In the genomic region with DNA sequence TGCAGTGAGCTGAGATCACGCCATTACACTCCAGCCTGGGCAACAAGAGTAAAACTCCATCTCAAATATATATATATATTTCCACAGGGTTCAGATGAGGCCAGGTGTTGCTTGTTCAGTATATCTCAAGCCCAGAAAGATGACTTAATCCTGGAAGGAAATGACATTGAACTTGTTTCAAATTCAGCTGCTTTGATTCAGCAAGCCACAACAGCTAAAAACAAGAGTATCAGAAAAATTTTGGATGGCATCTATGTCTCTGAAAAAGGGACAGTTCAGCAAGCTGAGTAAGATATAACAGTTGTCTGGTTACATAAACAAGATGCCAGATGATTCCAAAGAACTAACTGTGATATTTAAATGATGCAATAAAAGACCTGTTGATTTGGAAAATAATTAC, we compare ENCODE assay signal across 29 cellular contexts.
"Had no signal": no experiment of that assay in that cellular context is flagged by ENCODE, and none has a peak within 500 bp of the region (broad histone marks: within the 10 kb centered on the region; RNA-seq: fewer than 3 reads in every experiment).

No MANE protein-coding gene starts in this region.

- FAIRE-seq: urothelium cell line had no signal

- H3K79me2 ChIP-seq: parathyroid adenoma had no signal

- H3K27me3 Mint-ChIP-seq: naive thymus-derived CD4-positive, alpha-beta T cell; progenitor cell of endocrine pancreas; stimulated activated naive B cell treated with anti-CD40 and anti-IgM and Interleukin-4, amounts not matched to agents 10 μg/mL and 1 μg/mL and 100 μg/mL, for 72 hours; stimulated activated naive CD8-positive, alpha-beta T cell treated with anti-CD3 and anti-CD28 coated beads, Interleukin-15, Interleukin-2, amounts not matched to agents 100 ng/mL and 50 ng/mL, for 24 hours had no signal

- H3K4me3 ChIP-seq: neural progenitor cell, ovary, psoas muscle, skin epidermis, smooth muscle cell, spleen, stomach, suprapubic skin, testis, tibial artery, transverse colon, upper lobe of left lung, vagina had no signal

- ATAC-seq: naive thymus-derived CD4-positive, alpha-beta T cell; natural killer cell; psoas muscle; right cardiac atrium; sciatic nerve; stimulated activated effector memory CD8-positive, alpha-beta T cell treated with anti-CD3 and anti-CD28 coated beads, Interleukin-12 subunit alpha, Interleukin-12 subunit beta, amount 100 ng/mL, for 72 hours; stimulated activated naive B cell treated with anti-CD40 and anti-IgM and Interleukin-4, amounts not matched to agents 10 μg/mL and 1 μg/mL and 100 μg/mL, for 72 hours had no signal

- H3K27ac ChIP-seq: neural progenitor cell, ovary, parathyroid adenoma, psoas muscle, skin epidermis, spleen, stomach, suprapubic skin, testis, tibial artery, transverse colon, upper lobe of left lung, vagina had no signal

- H3K9ac ChIP-seq: neural progenitor cell, parathyroid adenoma had no signal

- H2AFZ ChIP-seq: neural progenitor cell, parathyroid adenoma had no signal

- H3K9me3 ChIP-seq: ovary, stomach, suprapubic skin, testis, tibial artery, transverse colon, upper lobe of left lung, vagina had no signal

- H3K4me1 Mint-ChIP-seq: naive thymus-derived CD4-positive, alpha-beta T cell; natural killer cell; nephron; stimulated activated effector memory CD8-positive, alpha-beta T cell treated with anti-CD3 and anti-CD28 coated beads, Interleukin-12 subunit alpha, Interleukin-12 subunit beta, amount 100 ng/mL, for 72 hours; stimulated activated naive B cell treated with anti-CD40 and anti-IgM and Interleukin-4, amounts not matched to agents 10 μg/mL and 1 μg/mL and 100 μg/mL, for 72 hours had no signal

- H3K27ac Mint-ChIP-seq: naive thymus-derived CD4-positive, alpha-beta T cell; natural killer cell; nephron; neural progenitor cell; progenitor cell of endocrine pancreas; stimulated activated effector memory CD8-positive, alpha-beta T cell treated with anti-CD3 and anti-CD28 coated beads, Interleukin-12 subunit alpha, Interleukin-12 subunit beta, amount 100 ng/mL, for 72 hours; stimulated activated naive B cell treated with anti-CD40 and anti-IgM and Interleukin-4, amounts not matched to agents 10 μg/mL and 1 μg/mL and 100 μg/mL, for 72 hours; stimulated activated naive CD8-positive, alpha-beta T cell treated with anti-CD3 and anti-CD28 coated beads, Interleukin-15, Interleukin-2, amounts not matched to agents 100 ng/mL and 50 ng/mL, for 24 hours had no signal

- H3K27me3 ChIP-seq: neural progenitor cell, ovary, spleen, stomach, suprapubic skin, testis, tibial artery, transverse colon, upper lobe of left lung, vagina had no signal

- H3K4me1 ChIP-seq: neural progenitor cell, parathyroid adenoma, psoas muscle, spleen, stomach, suprapubic skin, testis, tibial artery, transverse colon, upper lobe of left lung, vagina had no signal

- H3K36me3 ChIP-seq: neural progenitor cell, ovary, spleen, stomach, suprapubic skin, tibial artery, transverse colon, upper lobe of left lung, vagina had no signal

- H3K4me3 Mint-ChIP-seq: naive thymus-derived CD4-positive, alpha-beta T cell; natural killer cell; nephron; neural progenitor cell; stimulated activated effector memory CD8-positive, alpha-beta T cell treated with anti-CD3 and anti-CD28 coated beads, Interleukin-12 subunit alpha, Interleukin-12 subunit beta, amount 100 ng/mL, for 72 hours; stimulated activated naive B cell treated with anti-CD40 and anti-IgM and Interleukin-4, amounts not matched to agents 10 μg/mL and 1 μg/mL and 100 μg/mL, for 72 hours; stimulated activated naive CD8-positive, alpha-beta T cell treated with anti-CD3 and anti-CD28 coated beads, Interleukin-15, Interleukin-2, amounts not matched to agents 100 ng/mL and 50 ng/mL, for 24 hours had no signal

- H3K9me3 Mint-ChIP-seq: neural progenitor cell had no signal

- DNase-seq: naive thymus-derived CD4-positive, alpha-beta T cell; natural killer cell; occipital lobe; ovary; psoas muscle; right cardiac atrium; spleen; stimulated activated CD4-positive, alpha-beta T cell treated with anti-CD3 and anti-CD28 coated beads, Interleukin-12 subunit alpha, Interleukin-12 subunit beta, amount 100 ng/mL, for 4 hours; stimulated activated CD4-positive, alpha-beta T cell treated with anti-CD3 and anti-CD28 coated beads, Interleukin-1b, Interleukin-23, amount 100 ng/mL, for 48 hours; stimulated activated CD4-positive, alpha-beta T cell treated with anti-CD3 and anti-CD28 coated beads, Interleukin-4, amount 100 ng/mL, for 24 hours; stimulated activated naive B cell treated with anti-CD40 and anti-IgM and Interleukin-4, amounts not matched to agents 10 μg/mL and 1 μg/mL and 100 μg/mL, for 72 hours; stimulated activated naive CD4-positive, alpha-beta T cell treated with Interleukin-2 at 50 U/mL for 16 hours; stomach; testis; tibial artery; transverse colon; upper lobe of left lung had no signal

- H3K36me3 Mint-ChIP-seq: naive thymus-derived CD4-positive, alpha-beta T cell; natural killer cell; neural progenitor cell; stimulated activated effector memory CD8-positive, alpha-beta T cell treated with anti-CD3 and anti-CD28 coated beads, Interleukin-12 subunit alpha, Interleukin-12 subunit beta, amount 100 ng/mL, for 72 hours; stimulated activated naive B cell treated with anti-CD40 and anti-IgM and Interleukin-4, amounts not matched to agents 10 μg/mL and 1 μg/mL and 100 μg/mL, for 72 hours had no signal

- H3K4me2 ChIP-seq: neural progenitor cell, smooth muscle cell had no signal
